ENCODE assay signal across 8 cellular contexts in the genomic region with DNA sequence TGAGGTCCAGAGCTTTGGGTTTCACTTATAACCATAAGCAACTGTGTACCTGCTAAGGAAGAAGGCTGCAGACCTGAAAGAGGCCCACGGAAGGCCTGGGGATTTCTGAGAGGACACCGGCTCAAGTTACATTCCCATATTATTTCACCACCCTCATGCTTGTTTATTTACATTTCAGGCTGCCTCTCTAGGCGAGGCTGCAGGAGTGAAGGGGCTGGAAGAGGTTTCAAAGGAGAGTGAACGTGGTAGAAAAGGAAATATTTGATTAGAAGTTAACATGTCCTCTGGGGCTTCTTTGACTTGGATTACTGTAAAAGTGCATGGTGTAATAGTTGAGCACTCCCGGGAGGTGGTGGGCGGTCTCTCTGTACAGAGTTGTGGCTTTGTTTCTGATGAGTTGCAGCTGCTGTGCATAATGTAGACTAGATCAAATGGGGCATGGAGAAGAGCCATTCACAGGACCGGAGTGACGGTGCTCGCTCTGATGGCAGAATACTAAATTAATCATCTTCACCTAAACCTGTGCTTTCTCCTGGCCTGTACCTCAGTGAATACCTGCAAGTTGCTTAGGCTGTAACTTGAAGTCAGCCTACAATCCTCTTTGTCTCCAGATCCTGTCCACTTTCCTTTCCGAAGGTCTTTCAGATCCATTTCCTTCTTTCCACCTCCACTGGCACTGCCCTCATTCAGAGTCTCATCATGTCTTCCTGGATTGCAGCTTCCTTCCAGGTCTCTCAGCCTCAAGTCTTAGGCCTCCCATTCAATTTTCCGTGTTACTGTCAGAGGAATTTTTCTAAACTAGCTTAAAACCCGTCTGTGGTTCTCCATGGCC. TPM values are rescaled to one million over a fixed set of nuclear protein-coding genes. Genes with fewer than 3 reads are reported as not detected.
DNase-seq lines count a peak whose midpoint lies in the region; ATAC-seq and TF ChIP-seq lines count a peak whose summit lies in the region.

No MANE protein-coding gene starts in this region.

- H3K4me2 ChIP-seq in skeletal muscle satellite cell (ENCODE audit: low read length) = peak overlapping the region; percentile 34

- H3K4me3 ChIP-seq in CD4-positive, CD25-positive, alpha-beta regulatory T cell (ENCODE audit: low read depth, low read length) = no peak overlapping the region
- H3K4me3 ChIP-seq in HFF-Myc (replicated peaks; ENCODE audit: low read depth, low read length) (no peak overlapping the region), esophagus muscularis mucosa (no peak overlapping the region), skeletal muscle satellite cell (ENCODE audit: low read length) (no peak overlapping the region)

- peak overlapping the region; percentile 27 to 92 (median 36) for H3K4me3 Mint-ChIP-seq in CD4-positive, CD25-positive, alpha-beta regulatory T cell

- H3K27me3 Mint-ChIP-seq in CD4-positive, CD25-positive, alpha-beta regulatory T cell = peaks cover 4% of the 10 kb centered on the region

- no peak overlapping the region for H3K9ac ChIP-seq in skeletal muscle satellite cell (ENCODE audit: low read depth, low read length)

- H3K4me1 ChIP-seq in CD4-positive, CD25-positive, alpha-beta regulatory T cell (ENCODE audit: control insufficient read depth, insufficient read depth, low read length, poor library complexity, severe bottlenecking) = peaks cover 29% of the 10 kb centered on the region
- peaks cover 0 to 42% (median 39%) of the 10 kb centered on the region in 4 donors for H3K4me1 ChIP-seq in esophagus muscularis mucosa
- peaks cover 34% of the 10 kb centered on the region for H3K4me1 ChIP-seq in skeletal muscle satellite cell (ENCODE audit: control insufficient read depth, insufficient read depth, low read length)

- intact Hi-C loops in esophagus muscularis mucosa (cut with DNase I) = loop anchor here (10.0 kb wide), 1 partner anchor 82 kb away; a partner anchor contains a TSS

- peaks cover 10 to 40% (median 32%) of the 10 kb centered on the region in 4 donors for H3K4me1 Mint-ChIP-seq in CD4-positive, CD25-positive, alpha-beta regulatory T cell

- H3K27ac ChIP-seq in CD4-positive, CD25-positive, alpha-beta regulatory T cell (ENCODE audit: insufficient read depth, low read length, poor library complexity, severe bottlenecking) = no peak overlapping the region
- H3K27ac ChIP-seq in esophagus muscularis mucosa (replicated peaks in 1 of 4) = peak overlapping the region; percentile 96 to 98 (median 97)

- no peak for TF ChIP-seq EP300 in esophagus muscularis mucosa (IDR thresholded peaks at IDR 0.05)

- H3K36me3 Mint-ChIP-seq in CD4-positive, CD25-positive, alpha-beta regulatory T cell = no peaks in the 10 kb centered on the region

- DNase-seq in CD4-positive, CD25-positive, alpha-beta regulatory T cell = no peak
- DNase-seq in HFF-Myc (ENCODE audit: extremely low read depth, low read depth) = peak; percentile 55
- DNase-seq in SHP77 treated with DMSO at 0.1 percent for 48 hours (lab: John Stamatoyannopoulos, UW) = peak; percentile 85
- DNase-seq in esophagus muscularis mucosa (ENCODE audit: extremely low spot score) = no peak
- DNase-seq in NCI-H446 (lab: John Stamatoyannopoulos, UW) = no peak
- no peak for DNase-seq in D341Med (ENCODE audit: low spot score)
- DNase-seq in NCI-H2227 (lab: John Stamatoyannopoulos, UW; ENCODE audit: unreplicated experiment) = no peak

- H3K9me3 Mint-ChIP-seq in CD4-positive, CD25-positive, alpha-beta regulatory T cell = peaks cover 0 to 2% (median 0%) of the 10 kb centered on the region in 7 donors

- TF ChIP-seq CTCF in HFF-Myc (IDR thresholded peaks at IDR 0.05; ENCODE audit: low read depth, low read length, missing control alignments) (no peak), esophagus muscularis mucosa (IDR thresholded peaks at IDR 0.05) (no peak)

- no peak for ATAC-seq in CD4-positive, CD25-positive, alpha-beta regulatory T cell (ENCODE audit: low read depth in 2 of 2)

- H3K27ac Mint-ChIP-seq in CD4-positive, CD25-positive, alpha-beta regulatory T cell = peak overlapping the region in 1 of 3 donors; percentile 48

- no peak for TF ChIP-seq POLR2A in esophagus muscularis mucosa (IDR thresholded peaks at IDR 0.05; ENCODE audit: low read depth)

- H3K27me3 ChIP-seq in CD4-positive, CD25-positive, alpha-beta regulatory T cell (ENCODE audit: control insufficient read depth, insufficient read depth, low read length) = peaks cover 5% of the 10 kb centered on the region
- H3K27me3 ChIP-seq in esophagus muscularis mucosa (no peaks in the 10 kb centered on the region), skeletal muscle satellite cell (ENCODE audit: control insufficient read depth, insufficient read depth, low read length) (peaks cover 6% of the 10 kb centered on the region)

- no peaks in the 10 kb centered on the region for H3K9me3 ChIP-seq in CD4-positive, CD25-positive, alpha-beta regulatory T cell (ENCODE audit: control insufficient read depth in 2 of 2, low read length in 2 of 2)
- H3K9me3 ChIP-seq in esophagus muscularis mucosa = no peaks in the 10 kb centered on the region
- H3K9me3 ChIP-seq in skeletal muscle satellite cell (replicated peaks; ENCODE audit: low read length) = no peaks in the 10 kb centered on the region

- 50% methylated on average over 12 of the region's 12 CpGs for WGBS in esophagus muscularis mucosa

- no peaks in the 10 kb centered on the region for H3K36me3 ChIP-seq in CD4-positive, CD25-positive, alpha-beta regulatory T cell (ENCODE audit: control insufficient read depth, insufficient read depth, low read length)
- H3K36me3 ChIP-seq in esophagus muscularis mucosa (no peaks in the 10 kb centered on the region), skeletal muscle satellite cell (ENCODE audit: insufficient read depth, low read length) (no peaks in the 10 kb centered on the region)

RNA-seq across cellular contexts. Expression of a gene that starts 1.9 kb away (rescaled TPM):
- 40.2 TPM for total RNA-seq in CD4-positive, CD25-positive, alpha-beta regulatory T cell
- polyA plus RNA-seq in CD4-positive, CD25-positive, alpha-beta regulatory T cell = 10 to 100 TPM in 1 of 4 donors, 1 to 10 TPM in 3; 6.5 to 11.0 (median 8.1) TPM
- 100 to 1,000 TPM in 2 of 4 donors, 10 to 100 TPM in 2; 67.0 to 141 (median 95.1) TPM for total RNA-seq in esophagus muscularis mucosa
- total RNA-seq in skeletal muscle satellite cell (2012; rRNA removed) = 69.2 and 75.3 TPM in 2 replicates

RNA-seq across cellular contexts. Expression of a gene that starts 43.0 kb away (rescaled TPM):
- not detected for total RNA-seq in CD4-positive, CD25-positive, alpha-beta regulatory T cell
- not detected for polyA plus RNA-seq in CD4-positive, CD25-positive, alpha-beta regulatory T cell
- total RNA-seq in esophagus muscularis mucosa = under 1 TPM in 1 of 4 donors, not detected in 3; 0.29 TPM
- total RNA-seq in skeletal muscle satellite cell (2012; rRNA removed) = not detected in 2 replicates

Comparison
In these comparisons a context has a peak if more than half of its experiments do, and no peak if none do; other contexts are left out.
1. DNase-seq: peak in HFF-Myc (single experiment) and SHP77 treated with DMSO at 0.1 percent for 48 hours (single experiment); none in CD4-positive, CD25-positive, alpha-beta regulatory T cell (0 of 3), esophagus muscularis mucosa (single experiment), NCI-H446 (0 of 2), D341Med (single experiment) and NCI-H2227 (single experiment).